ENCODE assay signal across 17 cellular contexts in the genomic region with DNA sequence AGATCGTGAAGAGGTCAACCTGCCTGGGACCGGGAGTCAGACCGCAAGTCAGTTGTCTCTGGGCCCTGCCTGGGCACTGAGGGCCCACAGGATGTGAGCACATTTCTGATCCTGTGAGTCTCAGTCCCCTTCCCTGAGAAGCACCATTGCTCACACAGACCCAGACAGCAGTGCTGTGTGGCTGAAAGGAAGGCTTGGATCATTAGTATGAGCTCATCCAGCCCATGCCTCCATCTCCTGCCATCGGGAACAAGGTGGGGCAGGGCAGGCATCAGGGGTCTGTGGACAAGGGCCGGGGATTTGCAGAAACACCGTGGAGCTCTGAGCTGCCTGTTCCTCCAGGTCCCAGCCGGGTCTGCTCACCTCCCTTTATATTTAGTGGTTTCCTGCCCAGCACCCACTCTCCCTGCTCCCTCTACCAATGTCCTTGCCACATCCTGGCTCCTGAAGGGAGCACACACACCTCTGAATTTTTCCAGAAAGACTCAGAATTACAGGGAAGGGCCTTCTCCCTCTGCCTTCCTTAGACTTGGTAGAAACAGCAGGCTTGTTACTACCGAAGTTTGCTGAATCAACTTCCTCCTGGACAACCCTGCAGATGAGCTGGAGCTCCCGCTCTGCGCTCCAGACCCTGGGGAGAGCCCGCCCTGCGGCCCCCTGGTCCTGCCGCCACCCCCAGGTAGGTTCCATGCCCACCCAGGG.
DNase-seq lines count a peak whose midpoint lies in the region; TF ChIP-seq lines count a peak whose summit lies in the region.
"Had no signal": no experiment of that assay in that cellular context is flagged by ENCODE, and none has a peak within 500 bp of the region (broad histone marks: within the 10 kb centered on the region; RNA-seq: fewer than 3 reads in every experiment).

No MANE protein-coding gene starts in this region.

- H3K27me3 ChIP-seq in H7 (ENCODE audit: control insufficient read depth, insufficient read depth, low read length) (no peaks in the 10 kb centered on the region), prostate gland (replicated peaks; ENCODE audit: insufficient read depth) (no peaks in the 10 kb centered on the region)
- peaks cover 6% of the 10 kb centered on the region for H3K27me3 ChIP-seq in CD4-positive, alpha-beta memory T cell (ENCODE audit: insufficient read depth, low read length)

- peaks cover 0 to 1% (median 0%) of the 10 kb centered on the region in 8 donors for H3K9me3 Mint-ChIP-seq in CD4-positive, alpha-beta memory T cell

- WGBS in prostate gland = 51% methylated on average over 13 of the region's 13 CpGs

- no peak overlapping the region for H3K4me3 Mint-ChIP-seq in CD4-positive, alpha-beta memory T cell

- peaks cover 27 to 35% of the 10 kb centered on the region in 2 donors for H3K27me3 Mint-ChIP-seq in CD4-positive, alpha-beta memory T cell

- no peaks in the 10 kb centered on the region for H3K36me3 Mint-ChIP-seq in CD4-positive, alpha-beta memory T cell

- no peak for TF ChIP-seq CTCF in RWPE1 (conservative IDR thresholded peaks at IDR 0.05; ENCODE audit: low read depth)
- TF ChIP-seq CTCF in prostate gland (IDR thresholded peaks at IDR 0.05) = no peak

- H3K9me3 ChIP-seq in prostate gland = no peaks in the 10 kb centered on the region
- H3K9me3 ChIP-seq in CD4-positive, alpha-beta memory T cell (ENCODE audit: control insufficient read depth in 1 of 2, low read length in 2 of 2) = no peaks in the 10 kb centered on the region
- H3K9me3 ChIP-seq: Caco-2, neutrophil, SJSA1 had no signal

- H3K27ac ChIP-seq in RWPE1 = peak overlapping the region; percentile 93
- peak overlapping the region; percentile 21 to 27 for H3K27ac ChIP-seq in prostate gland
- H3K27ac ChIP-seq in CD4-positive, alpha-beta memory T cell (ENCODE audit: low read depth, low read length) = no peak overlapping the region
- H3K27ac ChIP-seq: KMS-11, neutrophil, SJSA1 had no signal

- peak; percentile 36 for DNase-seq in H7
- DNase-seq in RWPE1 (ENCODE audit: low spot score) = no peak
- DNase-seq in glomerular visceral epithelial cell (ENCODE audit: extremely low spot score) = peak; percentile 39
- no peak for DNase-seq in prostate gland (ENCODE audit: low spot score)
- DNase-seq in SK-N-DZ (ENCODE audit: low spot score) = no peak
- no peak for DNase-seq in CD4-positive, alpha-beta memory T cell
- no peak for DNase-seq in AG08396 (ENCODE audit: low spot score)
- DNase-seq: aorta, Caco-2, hypothalamus, left cardiac atrium, NCI-H1092 treated with DMSO at 0.1 percent for 48 hours, NCI-H2081 treated with DMSO at 0.1 percent for 48 hours, NCI-H510A treated with DMSO at 0.1 percent for 48 hours had no signal

- H3K4me1 ChIP-seq in prostate gland (replicated peaks) = no peaks in the 10 kb centered on the region
- peaks cover 8% of the 10 kb centered on the region for H3K4me1 ChIP-seq in CD4-positive, alpha-beta memory T cell (ENCODE audit: insufficient read depth, low read length)
- H3K4me1 ChIP-seq: Caco-2, SJSA1 had no signal

- POLR2A ChIA-PET in RWPE1 (lab: Yijun Ruan, JAX; ENCODE audit: low non-redundant PET) = no interaction called here
- POLR2A ChIA-PET in CD4-positive, alpha-beta memory T cell (lab: Charles Lee; ENCODE audit: partially characterized antibody) = no interaction called here

- H3K4me3 ChIP-seq in H7 (ENCODE audit: insufficient read depth, low read depth, low read length) (no peak overlapping the region), prostate gland (no peak overlapping the region)
- H3K4me3 ChIP-seq in CD4-positive, alpha-beta memory T cell (ENCODE audit: low read length in 2 of 2) = no peak overlapping the region
- H3K4me3 ChIP-seq: SJSA1 had no signal

- peaks cover 6 to 12% (median 7%) of the 10 kb centered on the region in 4 donors for H3K4me1 Mint-ChIP-seq in CD4-positive, alpha-beta memory T cell

- H3K36me3 ChIP-seq in H7 (replicated peaks; ENCODE audit: control insufficient read depth, insufficient read depth, low read length) = no peaks in the 10 kb centered on the region
- H3K36me3 ChIP-seq in prostate gland = no peaks in the 10 kb centered on the region
- no peaks in the 10 kb centered on the region for H3K36me3 ChIP-seq in CD4-positive, alpha-beta memory T cell (ENCODE audit: insufficient read depth, low read length)
- H3K36me3 ChIP-seq: neutrophil, SJSA1 had no signal

- TF ChIP-seq POLR2A in prostate gland (IDR thresholded peaks at IDR 0.05) = no peak

- no peak overlapping the region for H3K27ac Mint-ChIP-seq in CD4-positive, alpha-beta memory T cell

- CTCF ChIA-PET in RWPE1 (lab: Yijun Ruan, JAX) = interaction anchor here (1.3 kb wide), 1 partner anchor 51 kb away, joined by 3 read pairs; no protein-coding TSS in a partner anchor
- CTCF ChIA-PET in CD4-positive, alpha-beta memory T cell (lab: Charles Lee; ENCODE audit: partially characterized antibody) = no interaction called here

- intact Hi-C loops in prostate gland (cut with DNase I) = no loop called here
- intact Hi-C loops in CD4-positive, alpha-beta memory T cell (cut with micrococcal nuclease) = loop anchor here (10.0 kb wide), 1 partner anchor 933 kb away; no protein-coding TSS in a partner anchor

Comparison
In these comparisons a context has a peak if more than half of its experiments do, and no peak if none do; other contexts are left out.
1. DNase-seq: peak in H7 (single experiment) and glomerular visceral epithelial cell (single experiment); none in RWPE1 (single experiment), prostate gland (single experiment), SK-N-DZ (single experiment), CD4-positive, alpha-beta memory T cell (0 of 5) and AG08396 (single experiment).